Comparison of ENCODE assay signal across 23 cellular contexts in genomic region chr16:81607006-81607405, GRCh38.
"Had no signal": no experiment of that assay in that cellular context is flagged by ENCODE, and none has a peak within 500 bp of the region (broad histone marks: within the 10 kb centered on the region; RNA-seq: fewer than 3 reads in every experiment).

No MANE protein-coding gene starts in this region.

- H3K9me3 ChIP-seq: adrenal gland, prostate gland, right atrium auricular region, tibial nerve had no signal

- H3K4me3 Mint-ChIP-seq: activated T-helper 1 cell treated with anti-CD3 and anti-CD28 coated beads, Interleukin-12 subunit alpha, Interleukin-12 subunit beta, Interleukin-2, Interleukin-4 antibody, amounts not matched to agents 30 ng/mL and 10 ng/mL and 1 ng/mL, durations not matched to agents 14 hours and 24 hours and 36 hours; mesothelial cell of epicardium had no signal

- DNase-seq: activated CD4-positive, alpha-beta T cell treated with anti-CD3 and anti-CD28 coated beads, Interleukin-2, amount 50 U/mL, for 4 hours; activated CD4-positive, CD25-positive, alpha-beta regulatory T cell treated with anti-CD3 and anti-CD28 coated beads, Interleukin-2, amount 50 U/mL, for 72 hours; activated gamma-delta T cell treated with Interleukin-2 at 50 U/mL for 16 hours; adrenal gland; dermis blood vessel endothelial cell; effector memory CD4-positive, alpha-beta T cell; foreskin fibroblast; hippocampal formation; stimulated activated CD4-positive, alpha-beta T cell treated with anti-CD3 and anti-CD28 coated beads, Interleukin-2, amount 100 ng/mL, for 24 hours; stimulated activated naive CD8-positive, alpha-beta T cell treated with anti-CD3 and anti-CD28 coated beads, Interleukin-15, Interleukin-2, amounts not matched to agents 100 U/mL and 50 U/mL, for 24 hours; substantia nigra; T-helper 1 cell; T1000 had no signal

- H3K4me3 ChIP-seq: adrenal gland, lung, prostate gland, right atrium auricular region, tibial nerve had no signal

- H3K27me3 ChIP-seq: adrenal gland, right atrium auricular region, tibial nerve had no signal

- H3K27ac Mint-ChIP-seq: activated T-helper 1 cell treated with anti-CD3 and anti-CD28 coated beads, Interleukin-12 subunit alpha, Interleukin-12 subunit beta, Interleukin-2, Interleukin-4 antibody, amounts not matched to agents 30 ng/mL and 10 ng/mL and 1 ng/mL, durations not matched to agents 14 hours and 24 hours and 36 hours; mesothelial cell of epicardium had no signal

- H3K9me3 Mint-ChIP-seq: activated naive CD4-positive, alpha-beta T cell treated with anti-CD3 and anti-CD28 coated beads, Interleukin-2, amount 50 U/mL, for 72 hours; activated T-helper 1 cell treated with anti-CD3 and anti-CD28 coated beads, Interleukin-12 subunit alpha, Interleukin-12 subunit beta, Interleukin-2, Interleukin-4 antibody, amounts not matched to agents 30 ng/mL and 10 ng/mL and 1 ng/mL, durations not matched to agents 14 hours and 24 hours and 36 hours; mesothelial cell of epicardium had no signal

- H3K27ac ChIP-seq: adrenal gland, epithelial cell of prostate, prostate gland, right atrium auricular region, tibial nerve had no signal

- FAIRE-seq: islet of Langerhans had no signal

- ATAC-seq: activated naive CD4-positive, alpha-beta T cell treated with anti-CD3 and anti-CD28 coated beads, Interleukin-2, amount 50 U/mL, for 72 hours; left lobe of liver; stimulated activated naive CD8-positive, alpha-beta T cell treated with anti-CD3 and anti-CD28 coated beads, Interleukin-15, Interleukin-2, amounts not matched to agents 100 U/mL and 50 U/mL, for 24 hours had no signal

- H3K36me3 ChIP-seq: prostate gland, tibial nerve had no signal

- H3K36me3 Mint-ChIP-seq: activated naive CD4-positive, alpha-beta T cell treated with anti-CD3 and anti-CD28 coated beads, Interleukin-2, amount 50 U/mL, for 72 hours had no signal
